8 cellular contexts compared by ENCODE assay signal in genomic region chr7:33130184-33130583, GRCh38. TPM values are rescaled to one million over a fixed set of nuclear protein-coding genes. Genes with fewer than 3 reads are reported as not detected.
A peak's percentile ranks its signal among the peaks of the same experiment; 100 is the strongest.
DNase-seq lines count a peak whose midpoint lies in the region; ATAC-seq, FAIRE-seq and TF ChIP-seq lines count a peak whose summit lies in the region.

No MANE protein-coding gene starts in this region.

- H3K9me3 ChIP-seq in ES-I3 (ENCODE audit: control insufficient read depth, insufficient read depth, low read length) (no peaks in the 10 kb centered on the region), PC-3 (ENCODE audit: low read length) (no peaks in the 10 kb centered on the region), endothelial cell of umbilical vein (replicated peaks; ENCODE audit: control insufficient read depth, insufficient read depth, low read length) (no peaks in the 10 kb centered on the region)

- H3K27ac ChIP-seq in PC-3 (ENCODE audit: low read length): no peak overlapping the region
- H3K27ac ChIP-seq in endothelial cell of umbilical vein (ENCODE audit: insufficient read depth, low read depth, low read length): no peak overlapping the region

- dilution Hi-C loops in endothelial cell of umbilical vein (cut with MboI; ENCODE audit: extremely low pct_ligation_motif_present, low sequenced_read_pairs): no loop called here

- H2AFZ ChIP-seq in PC-3 (ENCODE audit: low read length) (peak overlapping the region; percentile 97), endothelial cell of umbilical vein (ENCODE audit: low read depth, low read length) (peak overlapping the region; percentile 1)

- intact Hi-C loops in PC-3 (cut with micrococcal nuclease): no loop called here
- intact Hi-C loops in endothelial cell of umbilical vein (cut with micrococcal nuclease): loop anchor here (2.0 kb wide), 1 partner anchor 595 kb away; no protein-coding TSS in a partner anchor

- no peaks in the 10 kb centered on the region for H3K9me2 ChIP-seq in PC-3 (replicated peaks; ENCODE audit: low read length)

- DNase-seq in PC-3 (no peak), endothelial cell of umbilical vein (ENCODE audit: low read depth, low spot score) (peak; percentile 9), progenitor cell of endocrine pancreas (ENCODE audit: low spot score, unreplicated experiment) (no peak), GM13976 (ENCODE audit: low spot score) (no peak), NAMALWA (ENCODE audit: low spot score) (no peak), HuH-7 (ENCODE audit: low spot score) (no peak), NCI-H1436 treated with DMSO at 0.1 percent for 48 hours (lab: John Stamatoyannopoulos, UW) (no peak)

- no peaks in the 10 kb centered on the region for H4K20me1 ChIP-seq in PC-3 (ENCODE audit: low read length)
- H4K20me1 ChIP-seq in endothelial cell of umbilical vein (replicated peaks; ENCODE audit: control insufficient read depth, extremely low read depth, insufficient read depth, low read length): no peaks in the 10 kb centered on the region

- in situ Hi-C loops in GM13976 (cut with MboI; ENCODE audit: low sequenced_read_pairs, unreplicated experiment): no loop called here

- BruUV-seq in PC-3 (replicated peaks; lab: Mats Ljungman, UMichigan) (no TSS peak), endothelial cell of umbilical vein (replicated peaks; lab: Mats Ljungman, UMichigan) (TSS peak; percentile 23)

- CTCF ChIA-PET in PC-3 (lab: Charles Lee) (no interaction called here), endothelial cell of umbilical vein (lab: Charles Lee) (interaction anchor here (0.8 to 1.0 kb wide), 2 partner anchors 20 to 22 kb away, joined by 3 to 4 read pairs; no protein-coding TSS in a partner anchor)

- no peaks in the 10 kb centered on the region for H3K27me3 Mint-ChIP-seq in progenitor cell of endocrine pancreas

- peak overlapping the region; percentile 85 for H3K4me3 ChIP-seq in PC-3 (ENCODE audit: low read length)
- H3K4me3 ChIP-seq in endothelial cell of umbilical vein (replicated peaks in 1 of 3; ENCODE audit: insufficient read depth in 1 of 3, low read depth in 1 of 3, low read length in 3 of 3): peak overlapping the region; percentile 48 to 85 (median 71)

- H3K9me1 ChIP-seq in endothelial cell of umbilical vein (replicated peaks; ENCODE audit: control insufficient read depth, extremely low read depth, insufficient read depth, low read length): no peaks in the 10 kb centered on the region

- no peaks in the 10 kb centered on the region for H3F3A ChIP-seq in PC-3 (ENCODE audit: low read length, unreplicated experiment)

- H3K36me3 ChIP-seq in ES-I3 (ENCODE audit: insufficient read depth, low read length) (no peaks in the 10 kb centered on the region), PC-3 (ENCODE audit: low read depth, low read length) (no peaks in the 10 kb centered on the region), endothelial cell of umbilical vein (ENCODE audit: control insufficient read depth in 2 of 2, extremely low read depth in 1 of 2, insufficient read depth in 2 of 2, low read length in 2 of 2) (no peaks in the 10 kb centered on the region)

- no peak for ATAC-seq in PC-3

- peak overlapping the region; percentile 88 for H3K4me3 Mint-ChIP-seq in progenitor cell of endocrine pancreas (ENCODE audit: low read depth)

- H3K4me2 ChIP-seq in PC-3 (ENCODE audit: low read length): peak overlapping the region; percentile 82
- peak overlapping the region; percentile 89 for H3K4me2 ChIP-seq in endothelial cell of umbilical vein (ENCODE audit: insufficient read depth, low read length)

- H3K4me1 ChIP-seq in ES-I3 (ENCODE audit: insufficient read depth, low read length) (no peaks in the 10 kb centered on the region), PC-3 (ENCODE audit: insufficient read depth, low read length) (peaks cover 11% of the 10 kb centered on the region), endothelial cell of umbilical vein (ENCODE audit: control insufficient read depth, extremely low read depth, insufficient read depth, low read length) (peaks cover 8% of the 10 kb centered on the region)

- H3K36me3 Mint-ChIP-seq in progenitor cell of endocrine pancreas (ENCODE audit: insufficient read depth): no peaks in the 10 kb centered on the region

- no peak for FAIRE-seq in endothelial cell of umbilical vein (lab: Jason Lieb, UNC)

- no peak overlapping the region for H3K27ac Mint-ChIP-seq in progenitor cell of endocrine pancreas

- no peaks in the 10 kb centered on the region for H3K27me3 ChIP-seq in PC-3 (ENCODE audit: low read length)
- no peaks in the 10 kb centered on the region for H3K27me3 ChIP-seq in endothelial cell of umbilical vein (ENCODE audit: control insufficient read depth in 2 of 2, insufficient read depth in 2 of 2, low read length in 2 of 2)

- TF ChIP-seq CTCF in PC-3 (conservative IDR thresholded peaks at IDR 0.05; ENCODE audit: low read depth, low read length) (no peak), endothelial cell of umbilical vein (IDR thresholded peaks at IDR 0.05; ENCODE audit: extremely low read depth in 1 of 2, insufficient read depth in 1 of 2, low read depth in 1 of 2, low read length in 2 of 2) (no peak), progenitor cell of endocrine pancreas (IDR thresholded peaks at IDR 0.05; ENCODE audit: unreplicated experiment) (no peak), GM13976 (IDR thresholded peaks at IDR 0.05; ENCODE audit: borderline replicate concordance, control extremely low read depth, extremely low read depth, insufficient read depth, missing control alignments) (no peak)

- peaks cover under 1% of the 10 kb centered on the region for H3K9me3 Mint-ChIP-seq in progenitor cell of endocrine pancreas (ENCODE audit: low read depth)

- POLR2A ChIA-PET in PC-3 (lab: Charles Lee; ENCODE audit: unreplicated experiment) (interaction anchor here (0.6 kb wide), 1 partner anchor 12 kb away, joined by 4 read pairs; no protein-coding TSS in a partner anchor), endothelial cell of umbilical vein (lab: Charles Lee) (no interaction called here)

- H3K4me1 Mint-ChIP-seq in progenitor cell of endocrine pancreas (ENCODE audit: low read depth): peaks cover 15% of the 10 kb centered on the region

- H3K9ac ChIP-seq in ES-I3 (ENCODE audit: low read depth, low read length) (peak overlapping the region; percentile 97; the same call in 1 of the 2 replicates), PC-3 (ENCODE audit: low read length) (peak overlapping the region; percentile 77; the same call in 1 of the 2 replicates), endothelial cell of umbilical vein (replicated peaks; ENCODE audit: extremely low read depth, insufficient read depth, low read length) (no peak overlapping the region)

- H3K79me2 ChIP-seq in PC-3 (ENCODE audit: low read length) (0 out of 2 replicates have a peak, but pooled peaks cover 4% of the 10 kb centered on the region), endothelial cell of umbilical vein (ENCODE audit: control insufficient read depth, insufficient read depth, low read length) (no peaks in the 10 kb centered on the region)

- no peak for TF ChIP-seq POLR2A in endothelial cell of umbilical vein (IDR thresholded peaks at IDR 0.05; ENCODE audit: low read depth, low read length)

TF ChIP-seq in endothelial cell of umbilical vein, 7 proteins besides CTCF, POLR2A, EP300 and RAD21:
- TF ChIP-seq EZH2 (IDR thresholded peaks at IDR 0.05; ENCODE audit: borderline replicate concordance, low read depth, low read length, severe bottlenecking): no peak
- no peak for TF ChIP-seq JUN (IDR thresholded peaks at IDR 0.05; ENCODE audit: borderline replicate concordance, insufficient read depth, insufficient read length, low read depth)
- no peak for TF ChIP-seq GATA2 (IDR thresholded peaks at IDR 0.05; ENCODE audit: insufficient read depth, insufficient read length, low read depth, low read length)
- TF ChIP-seq POLR2AphosphoS5 (IDR thresholded peaks at IDR 0.05; ENCODE audit: insufficient read depth, low read depth, low read length): no peak

RNA-seq across cellular contexts. Expression of gene BBS9, which starts 0.8 kb away (rescaled TPM):
- total RNA-seq in PC-3 (2014; rRNA removed) (5.7 and 13.0 TPM in 2 replicates), endothelial cell of umbilical vein (14.1 and 17.4 TPM in 2 replicates), progenitor cell of endocrine pancreas (22.8 and 25.5 TPM in 2 replicates)
- polyA plus RNA-seq in endothelial cell of umbilical vein: 5.0 and 5.7 TPM in 2 replicates
- 6.3 and 6.7 TPM in 2 replicates for polyA plus RNA-seq in endothelial cell of umbilical vein (2011; cell fraction: cytosol; rRNA removed)
- polyA plus RNA-seq in endothelial cell of umbilical vein (2011; cell fraction: nucleus; rRNA removed): 12.8 and 13.5 TPM in 2 replicates
- 6.9 and 7.1 TPM in 2 replicates for polyA plus RNA-seq in endothelial cell of umbilical vein (2012)
- polyA minus RNA-seq in endothelial cell of umbilical vein: 31.6 and 31.9 TPM in 2 replicates
- 8.4 TPM for polyA minus RNA-seq in endothelial cell of umbilical vein (2011; cell fraction: cytosol; rRNA and poly(A)+ RNA removed)
- polyA minus RNA-seq in endothelial cell of umbilical vein (2011; cell fraction: nucleus; rRNA and poly(A)+ RNA removed): 70.8 and 79.2 TPM in 2 replicates

RNA-seq across cellular contexts. Expression of gene RP9, which starts 21.0 kb away (rescaled TPM):
- total RNA-seq in PC-3 (2014; rRNA removed) (24.6 and 33.9 TPM in 2 replicates), endothelial cell of umbilical vein (18.5 and 20.9 TPM in 2 replicates), progenitor cell of endocrine pancreas (26.2 and 27.7 TPM in 2 replicates)
- polyA plus RNA-seq in endothelial cell of umbilical vein: 15.1 and 16.0 TPM in 2 replicates
- 19.3 and 21.7 TPM in 2 replicates for polyA plus RNA-seq in endothelial cell of umbilical vein (2011; cell fraction: cytosol; rRNA removed)
- polyA plus RNA-seq in endothelial cell of umbilical vein (2011; cell fraction: nucleus; rRNA removed): 22.8 and 31.2 TPM in 2 replicates
- 19.2 and 22.2 TPM in 2 replicates for polyA plus RNA-seq in endothelial cell of umbilical vein (2012)
- 12.9 and 17.1 TPM in 2 replicates for polyA minus RNA-seq in endothelial cell of umbilical vein
- 16.8 TPM for polyA minus RNA-seq in endothelial cell of umbilical vein (2011; cell fraction: cytosol; rRNA and poly(A)+ RNA removed)
- 15.9 and 20.0 TPM in 2 replicates for polyA minus RNA-seq in endothelial cell of umbilical vein (2011; cell fraction: nucleus; rRNA and poly(A)+ RNA removed)
